In the genomic region with DNA sequence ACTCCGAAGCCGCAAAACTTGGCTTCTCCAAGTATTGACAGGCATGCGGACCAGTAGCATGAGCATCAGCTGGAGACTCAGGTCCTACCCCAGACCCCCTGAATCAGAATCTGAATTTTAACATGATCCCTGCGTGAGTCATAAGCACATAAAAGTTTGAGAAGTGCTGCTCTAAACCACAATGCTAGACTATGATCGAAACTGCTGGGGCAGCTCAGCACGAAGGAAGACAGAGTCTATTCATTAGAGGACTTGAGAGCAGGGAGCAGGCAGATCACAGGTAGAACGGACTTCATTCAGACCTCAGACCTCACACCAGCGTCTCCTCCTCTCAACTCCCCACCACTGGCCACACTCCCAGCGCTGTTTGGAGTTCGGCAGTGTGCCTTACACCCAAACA, we compare ENCODE assay signal across 9 cellular contexts. TPM values are rescaled to one million over a fixed set of nuclear protein-coding genes. Genes with fewer than 3 reads are reported as not detected.
DNase-seq lines count a peak whose midpoint lies in the region; ATAC-seq and TF ChIP-seq lines count a peak whose summit lies in the region.
"Had no signal": no experiment of that assay in that cellular context is flagged by ENCODE, and none has a peak within 500 bp of the region (broad histone marks: within the 10 kb centered on the region; RNA-seq: fewer than 3 reads in every experiment).

No MANE protein-coding gene starts in this region.

- no peak for TF ChIP-seq RAD21 in HCT116 (IDR thresholded peaks at IDR 0.05; ENCODE audit: low read depth)

- intact Hi-C loops in CD4-positive, alpha-beta T cell (cut with DNase I, micrococcal nuclease), result no loop called here
- intact Hi-C loops in HCT116 (cut with micrococcal nuclease), result no loop called here
- intact Hi-C loops in prostate gland (cut with DNase I), result no loop called here

- no peaks in the 10 kb centered on the region for H3K79me2 ChIP-seq in HCT116 (ENCODE audit: insufficient read depth, low read length)

- H3K4me1 ChIP-seq in HCT116 (ENCODE audit: control insufficient read depth in 1 of 2, insufficient read depth in 2 of 2, low read length in 2 of 2) (peaks cover 0 to 7% of the 10 kb centered on the region in 2 experiments; a peak in 1 of 4 replicates), prostate gland (replicated peaks) (no peaks in the 10 kb centered on the region)

- peaks cover 81% of the 10 kb centered on the region for H3K36me3 Mint-ChIP-seq in CD4-positive, alpha-beta T cell (ENCODE audit: low read depth)
- peaks cover 11 to 59% (median 23%) of the 10 kb centered on the region in 3 donors for H3K36me3 Mint-ChIP-seq in immature natural killer cell
- H3K36me3 Mint-ChIP-seq in type B pancreatic cell, result peaks cover 9% of the 10 kb centered on the region

- peak; percentile 29 for ATAC-seq in CD4-positive, alpha-beta T cell (ENCODE audit: poor library complexity)
- ATAC-seq in HCT116, result peak; percentile 50
- no peak for ATAC-seq in HG03045 (IDR thresholded peaks at IDR 0.05; ENCODE audit: unreplicated experiment)

- DNase-seq in CD4-positive, alpha-beta T cell, result no peak
- DNase-seq in HCT116 (ENCODE audit: low read depth, low spot score) (no peak), immature natural killer cell (no peak), prostate gland (ENCODE audit: low spot score) (no peak), type B pancreatic cell (ENCODE audit: extremely low spot score, unreplicated experiment) (no peak), GM19240 (ENCODE audit: insufficient read length, low spot score) (no peak)
- DNase-seq in activated CD8-positive, alpha-beta memory T cell treated with anti-CD3 and anti-CD28 coated beads, Interleukin-2, amount 50 U/mL, for 4 hours, result peak; percentile 42
- DNase-seq: MG63 had no signal

- no peaks in the 10 kb centered on the region for H3K9me3 Mint-ChIP-seq in CD4-positive, alpha-beta T cell
- H3K9me3 Mint-ChIP-seq in immature natural killer cell, result no peaks in the 10 kb centered on the region
- H3K9me3 Mint-ChIP-seq in type B pancreatic cell, result no peaks in the 10 kb centered on the region

- H3K27ac Mint-ChIP-seq in CD4-positive, alpha-beta T cell, result peak overlapping the region; percentile 85
- H3K27ac Mint-ChIP-seq in immature natural killer cell, result peak overlapping the region in 5 of 6 donors; percentile 0 to 48 (median 31)
- no peak overlapping the region for H3K27ac Mint-ChIP-seq in type B pancreatic cell

- POLR2A ChIA-PET in CD4-positive, alpha-beta T cell (lab: Charles Lee), result interaction anchor here (0.7 to 1.5 kb wide), 4 partner anchors 9 to 22 kb away, joined by 3 to 4 read pairs (median 3); a partner anchor contains a TSS
- POLR2A ChIA-PET in HCT116 (lab: Charles Lee), result no interaction called here

- H3K27me3 Mint-ChIP-seq in CD4-positive, alpha-beta T cell, result no peaks in the 10 kb centered on the region
- peaks cover 1 to 5% (median 3%) of the 10 kb centered on the region in 3 donors for H3K27me3 Mint-ChIP-seq in immature natural killer cell (ENCODE audit: low read depth in 3 of 3)
- H3K27me3 Mint-ChIP-seq in type B pancreatic cell, result no peaks in the 10 kb centered on the region

- no peaks in the 10 kb centered on the region for H3K27me3 ChIP-seq in CD4-positive, alpha-beta T cell (ENCODE audit: control insufficient read depth, insufficient read depth, low read length)
- H3K27me3 ChIP-seq in HCT116 (ENCODE audit: insufficient read depth, low read length) (no peaks in the 10 kb centered on the region), prostate gland (replicated peaks; ENCODE audit: insufficient read depth) (no peaks in the 10 kb centered on the region)
- H3K27me3 ChIP-seq: MG63 had no signal

- no peak overlapping the region for H3K9ac ChIP-seq in HCT116 (ENCODE audit: low read length)

- RAD21 ChIA-PET in HCT116 (lab: Charles Lee; ENCODE audit: low non-redundant PET in 1 of 2, low total read pairs in 2 of 2, uncharacterized antibody in 2 of 2, unreplicated experiment in 2 of 2), result no interaction called here

- no peak overlapping the region for H3K4me3 ChIP-seq in HCT116 (replicated peaks in 1 of 2; ENCODE audit: low read depth in 1 of 2, low read length in 2 of 2)
- no peak overlapping the region for H3K4me3 ChIP-seq in prostate gland
- H3K4me3 ChIP-seq: MG63 had no signal

- BruUV-seq in HCT116 (replicated peaks; lab: Mats Ljungman, UMichigan), result no TSS peak

- no peak for TF ChIP-seq CTCF in CD4-positive, alpha-beta T cell (IDR thresholded peaks at IDR 0.05)
- TF ChIP-seq CTCF in HCT116 (IDR thresholded peaks at IDR 0.05 in 2 of 3, conservative IDR thresholded peaks at IDR 0.05 in 1 of 3; ENCODE audit: borderline replicate concordance in 1 of 3, insufficient read depth in 1 of 3, low read depth in 2 of 3, low read length in 2 of 3) (no peak), prostate gland (IDR thresholded peaks at IDR 0.05) (no peak), type B pancreatic cell (conservative IDR thresholded peaks at IDR 0.05) (no peak)

- CTCF ChIA-PET in CD4-positive, alpha-beta T cell (lab: Charles Lee), result interaction anchor here (1.3 to 1.7 kb wide), 2 partner anchors 22 to 83 kb away, joined by 3 to 6 read pairs; no protein-coding TSS in a partner anchor
- CTCF ChIA-PET in HCT116 (lab: Charles Lee), result no interaction called here

- WGBS in prostate gland, result 57% methylated on average over 10 of the region's 10 CpGs

- no peak overlapping the region for H2AFZ ChIP-seq in HCT116 (ENCODE audit: low read depth, low read length, poor library complexity, severe bottlenecking)

- peaks cover 69% of the 10 kb centered on the region for H3K4me1 Mint-ChIP-seq in CD4-positive, alpha-beta T cell (ENCODE audit: low read depth)
- peaks cover 34 to 46% of the 10 kb centered on the region in 2 donors for H3K4me1 Mint-ChIP-seq in immature natural killer cell
- H3K4me1 Mint-ChIP-seq in type B pancreatic cell (ENCODE audit: unreplicated experiment), result no peaks in the 10 kb centered on the region

- H3K4me2 ChIP-seq in HCT116 (ENCODE audit: low read length), result no peak overlapping the region

- no peaks in the 10 kb centered on the region for H3K9me2 ChIP-seq in HCT116 (ENCODE audit: insufficient read depth)

- H3K27ac ChIP-seq in CD4-positive, alpha-beta T cell (ENCODE audit: low read depth, low read length), result no peak overlapping the region
- no peak overlapping the region for H3K27ac ChIP-seq in HCT116 (ENCODE audit: low read depth, low read length)
- no peak overlapping the region for H3K27ac ChIP-seq in prostate gland

- TF ChIP-seq POLR2A in HCT116 (IDR thresholded peaks at IDR 0.05; ENCODE audit: borderline replicate concordance, extremely low read depth, insufficient read depth, insufficient read length) (no peak), prostate gland (IDR thresholded peaks at IDR 0.05) (no peak)

- H3K9me3 ChIP-seq in CD4-positive, alpha-beta T cell (ENCODE audit: control insufficient read depth, low read length), result no peaks in the 10 kb centered on the region
- H3K9me3 ChIP-seq in HCT116 (ENCODE audit: control insufficient read depth in 1 of 2, insufficient read depth in 1 of 2, low read depth in 1 of 2, low read length in 2 of 2) (no peaks in the 10 kb centered on the region), prostate gland (no peaks in the 10 kb centered on the region)
- H3K9me3 ChIP-seq: MG63 had no signal

- H3K36me3 ChIP-seq in HCT116 (ENCODE audit: control insufficient read depth in 1 of 2, insufficient read depth in 2 of 2, low read length in 2 of 2) (peaks cover 12 to 37% of the 10 kb centered on the region in 2 experiments; a peak in 3 of 4 replicates), prostate gland (no peaks in the 10 kb centered on the region)

- no peaks in the 10 kb centered on the region for H4K20me1 ChIP-seq in HCT116 (ENCODE audit: insufficient read depth)

- peak overlapping the region; percentile 46 for H3K4me3 Mint-ChIP-seq in CD4-positive, alpha-beta T cell
- H3K4me3 Mint-ChIP-seq in immature natural killer cell (peak overlapping the region in 1 of 5 donors; percentile 9), type B pancreatic cell (no peak overlapping the region)

TF ChIP-seq in HCT116, 20 proteins besides CTCF, POLR2A, EP300 and RAD21 (continues in another document):
- TF ChIP-seq ZNF274 (IDR thresholded peaks at IDR 0.05; ENCODE audit: low read depth, low read length), result no peak

RNA-seq across cellular contexts. Expression of a gene that starts 16.9 kb away (rescaled TPM):
- total RNA-seq in CD4-positive, alpha-beta T cell, result 10 to 100 TPM; 34.4 to 38.4 TPM
- total RNA-seq in HCT116 (2021; ENCODE audit: unreplicated experiment) (28.3 TPM), prostate gland (10 to 100 TPM; 41.9 to 47.8 TPM), type B pancreatic cell (ENCODE audit: low replicate concordance) (24.9 and 27.5 TPM in 2 replicates)
- polyA plus RNA-seq in HCT116 (2012), result 23.4 and 24.6 TPM in 2 replicates
- 1 to 10 TPM; 4.8 to 5.8 (median 5.0) TPM for polyA plus RNA-seq in immature natural killer cell

RNA-seq across cellular contexts. Expression of a gene that starts 46.0 kb away (rescaled TPM):
- total RNA-seq in CD4-positive, alpha-beta T cell, result 100 to 1,000 TPM; 121 to 135 TPM
- total RNA-seq in HCT116 (2021; ENCODE audit: unreplicated experiment), result 21.8 TPM
- 12.6 and 13.6 TPM in 2 replicates for polyA plus RNA-seq in HCT116 (2012)
- polyA plus RNA-seq in immature natural killer cell, result 10 to 100 TPM; 10.6 to 29.9 (median 10.7) TPM
- total RNA-seq in prostate gland, result 10 to 100 TPM; 39.7 to 57.4 TPM
- total RNA-seq in type B pancreatic cell (ENCODE audit: low replicate concordance), result 27.1 and 33.5 TPM in 2 replicates

RNA-seq across cellular contexts. Expression of a gene that starts 53.5 kb away (rescaled TPM):
- not detected for total RNA-seq in CD4-positive, alpha-beta T cell
- total RNA-seq in HCT116 (2021; ENCODE audit: unreplicated experiment), result 60.3 TPM
- polyA plus RNA-seq in HCT116 (2012), result 103 and 107 TPM in 2 replicates
- under 1 TPM in 1 of 3 donors, not detected in 2; 0.08 TPM for polyA plus RNA-seq in immature natural killer cell
- total RNA-seq in prostate gland, result 10 to 100 TPM in 1 of 2 donors, 1 to 10 TPM in 1; 7.1 to 11.0 TPM
- 3.5 and 5.5 TPM in 2 replicates for total RNA-seq in type B pancreatic cell (ENCODE audit: low replicate concordance)
